In genomic region chr10:31942435-31942834, GRCh38 we compare ENCODE assay signal across 19 cellular contexts. TPM values are rescaled to one million over a fixed set of nuclear protein-coding genes. Genes with fewer than 3 reads are reported as not detected.
DNase-seq lines count a peak whose midpoint lies in the region; ATAC-seq and TF ChIP-seq lines count a peak whose summit lies in the region.
"Had no signal": no experiment of that assay in that cellular context is flagged by ENCODE, and none has a peak within 500 bp of the region (broad histone marks: within the 10 kb centered on the region; RNA-seq: fewer than 3 reads in every experiment).

No MANE protein-coding gene starts in this region.

- H3K9me2 ChIP-seq in hepatocyte (replicated peaks; ENCODE audit: insufficient read depth), result no peaks in the 10 kb centered on the region

- H3K27me3 ChIP-seq in Panc1 (ENCODE audit: control insufficient read depth, insufficient read depth, low read length), result no peaks in the 10 kb centered on the region
- no peaks in the 10 kb centered on the region for H3K27me3 ChIP-seq in hepatocyte
- no peaks in the 10 kb centered on the region for H3K27me3 ChIP-seq in uterus

- no peak for ATAC-seq in Panc1
- no peak for ATAC-seq in left cardiac atrium

- H3K27me3 Mint-ChIP-seq in Calu3 (ENCODE audit: unreplicated experiment) (no peaks in the 10 kb centered on the region), progenitor cell of endocrine pancreas (no peaks in the 10 kb centered on the region)

- H3K27ac Mint-ChIP-seq in Calu3 (ENCODE audit: unreplicated experiment) (peak overlapping the region; percentile 82), progenitor cell of endocrine pancreas (peak overlapping the region; percentile 93)

- TSS peak; percentile 81 for BruUV-seq in Calu3 (replicated peaks; lab: Mats Ljungman, UMichigan)
- BruUV-seq in Panc1 (replicated peaks; lab: Mats Ljungman, UMichigan), result no TSS peak

- H3K9me3 ChIP-seq in Panc1 (ENCODE audit: control insufficient read depth, insufficient read depth, low read depth, low read length) (no peaks in the 10 kb centered on the region), hepatocyte (ENCODE audit: low read depth) (no peaks in the 10 kb centered on the region), uterus (no peaks in the 10 kb centered on the region)

- no peak for TF ChIP-seq POLR2A in uterus (IDR thresholded peaks at IDR 0.05)

- in situ Hi-C loops in Panc1 (cut with HindIII; ENCODE audit: low pct_unique_long_range_greater_than_20kb, low sequenced_read_pairs), result no loop called here

- peaks cover 64% of the 10 kb centered on the region for H3K4me1 ChIP-seq in Panc1 (ENCODE audit: control insufficient read depth, insufficient read depth, low read length)
- H3K4me1 ChIP-seq in hepatocyte (ENCODE audit: insufficient read depth), result peaks cover 22% of the 10 kb centered on the region
- H3K4me1 ChIP-seq in uterus, result no peaks in the 10 kb centered on the region

- H3K4me1 Mint-ChIP-seq in Calu3 (ENCODE audit: low read depth, unreplicated experiment) (peaks cover 55% of the 10 kb centered on the region), progenitor cell of endocrine pancreas (ENCODE audit: low read depth) (peaks cover 46% of the 10 kb centered on the region)

- H3K36me3 Mint-ChIP-seq in Calu3 (ENCODE audit: insufficient read depth, unreplicated experiment) (peaks cover 15% of the 10 kb centered on the region), progenitor cell of endocrine pancreas (ENCODE audit: insufficient read depth) (no peaks in the 10 kb centered on the region)

- H3K4me3 ChIP-seq in Panc1 (ENCODE audit: low read depth in 2 of 2, low read length in 2 of 2), result no peak overlapping the region
- H3K4me3 ChIP-seq in hepatocyte, result no peak overlapping the region
- H3K4me3 ChIP-seq in uterus, result no peak overlapping the region

- H3K27ac ChIP-seq in Panc1 (ENCODE audit: low read length) (peak overlapping the region; percentile 97), hepatocyte (peak overlapping the region; percentile 78), uterus (no peak overlapping the region)
- H3K27ac ChIP-seq: C4-2B had no signal

- intact Hi-C loops in Calu3 (cut with micrococcal nuclease; ENCODE audit: unreplicated experiment) (no loop called here), Panc1 (cut with micrococcal nuclease; ENCODE audit: unreplicated experiment) (no loop called here), left cardiac atrium (cut with DNase I) (loop anchor here in 1 of 2 donors (10.0 kb wide), 1 partner anchor 78 kb away; no protein-coding TSS in a partner anchor), uterus (cut with DNase I; ENCODE audit: low total_unique reads) (no loop called here)

- no peak overlapping the region for H2AFZ ChIP-seq in hepatocyte

- DNase-seq in Calu3 (no peak), Panc1 (ENCODE audit: low read depth, low spot score) (no peak), hepatocyte (ENCODE audit: low spot score) (no peak), progenitor cell of endocrine pancreas (ENCODE audit: low spot score, unreplicated experiment) (no peak), NCI-H524 (lab: John Stamatoyannopoulos, UW) (no peak), left cardiac atrium (no peak), anterior cingulate cortex (lab: John Stamatoyannopoulos, UW) (no peak), uterus (no peak)
- DNase-seq: AML-193, DMS 273 treated with DMSO at 0.1 percent for 48 hours, DND-41, KBM-7, NCI-H1105 treated with DMSO at 0.1 percent for 48 hours, NCI-H1694, NCI-H2081 treated with DMSO at 0.1 percent for 48 hours, NCI-H510A, NCI-H774, RPMI8226 had no signal

- no peaks in the 10 kb centered on the region for H3K79me2 ChIP-seq in hepatocyte

- H3K4me3 Mint-ChIP-seq in Calu3 (ENCODE audit: low read depth, unreplicated experiment) (no peak overlapping the region), progenitor cell of endocrine pancreas (ENCODE audit: low read depth) (peak overlapping the region; percentile 12)

- WGBS in hepatocyte (ENCODE audit: low lambda C conversion rate, missing lambda C conversion rate), result 95% methylated on average over 1 of the region's 1 CpG

- CTCF ChIA-PET in Calu3 (lab: Charles Lee) (interaction anchor here (0.5 to 0.9 kb wide), 3 partner anchors 41 to 80 kb away, joined by 3 to 6 read pairs (median 4); no protein-coding TSS in a partner anchor), Panc1 (lab: Charles Lee) (no interaction called here)

- TF ChIP-seq CTCF in Calu3 (IDR thresholded peaks at IDR 0.05; ENCODE audit: unreplicated experiment) (no peak), Panc1 (IDR thresholded peaks at IDR 0.05) (no peak), hepatocyte (IDR thresholded peaks at IDR 0.05; ENCODE audit: poor library complexity) (no peak), progenitor cell of endocrine pancreas (IDR thresholded peaks at IDR 0.05; ENCODE audit: unreplicated experiment) (no peak), uterus (IDR thresholded peaks at IDR 0.05) (no peak)

- H4K20me1 ChIP-seq in hepatocyte (ENCODE audit: insufficient read depth, poor library complexity, severe bottlenecking), result no peaks in the 10 kb centered on the region

- H3K4me2 ChIP-seq in hepatocyte, result peak overlapping the region; percentile 52

- POLR2A ChIA-PET in Panc1 (lab: Charles Lee), result interaction anchor here (0.6 kb wide), 2 partner anchors 1156 to 1397 kb away, joined by 3 to 4 read pairs; no protein-coding TSS in a partner anchor

- no peaks in the 10 kb centered on the region for H3K36me3 ChIP-seq in Panc1 (ENCODE audit: control insufficient read depth, insufficient read depth, low read length)
- H3K36me3 ChIP-seq in hepatocyte (replicated peaks; ENCODE audit: insufficient read depth, low read depth), result no peaks in the 10 kb centered on the region
- H3K36me3 ChIP-seq in uterus, result no peaks in the 10 kb centered on the region

- H3K9me3 Mint-ChIP-seq in Calu3 (ENCODE audit: low read depth, unreplicated experiment) (no peaks in the 10 kb centered on the region), progenitor cell of endocrine pancreas (ENCODE audit: low read depth) (no peaks in the 10 kb centered on the region)

RNA-seq across cellular contexts. Expression of gene ARHGAP12, which starts 13.8 kb away (rescaled TPM):
- total RNA-seq in Calu3 (2022) (56.0 and 60.7 TPM in 2 replicates), Panc1 (2021; ENCODE audit: unreplicated experiment) (22.9 TPM), hepatocyte (55.6 and 56.8 TPM in 2 replicates), progenitor cell of endocrine pancreas (41.8 and 43.5 TPM in 2 replicates), left cardiac atrium (10 to 100 TPM; 17.2 to 21.7 TPM), uterus (10 to 100 TPM; 37.7 to 82.5 (median 57.3) TPM)
- 12.0 TPM for polyA plus RNA-seq in Panc1 (2012; ENCODE audit: insufficient read length)
- polyA plus RNA-seq in hepatocyte, result 14.9 and 16.4 TPM in 2 replicates

Comparison
In these comparisons a context has a peak if more than half of its experiments do, and no peak if none do; other contexts are left out.
1. H3K27ac ChIP-seq: peak in Panc1 (single experiment) and hepatocyte (single experiment); none in uterus (0 of 2).